1 cellular context compared by ENCODE assay signal in the genomic region with DNA sequence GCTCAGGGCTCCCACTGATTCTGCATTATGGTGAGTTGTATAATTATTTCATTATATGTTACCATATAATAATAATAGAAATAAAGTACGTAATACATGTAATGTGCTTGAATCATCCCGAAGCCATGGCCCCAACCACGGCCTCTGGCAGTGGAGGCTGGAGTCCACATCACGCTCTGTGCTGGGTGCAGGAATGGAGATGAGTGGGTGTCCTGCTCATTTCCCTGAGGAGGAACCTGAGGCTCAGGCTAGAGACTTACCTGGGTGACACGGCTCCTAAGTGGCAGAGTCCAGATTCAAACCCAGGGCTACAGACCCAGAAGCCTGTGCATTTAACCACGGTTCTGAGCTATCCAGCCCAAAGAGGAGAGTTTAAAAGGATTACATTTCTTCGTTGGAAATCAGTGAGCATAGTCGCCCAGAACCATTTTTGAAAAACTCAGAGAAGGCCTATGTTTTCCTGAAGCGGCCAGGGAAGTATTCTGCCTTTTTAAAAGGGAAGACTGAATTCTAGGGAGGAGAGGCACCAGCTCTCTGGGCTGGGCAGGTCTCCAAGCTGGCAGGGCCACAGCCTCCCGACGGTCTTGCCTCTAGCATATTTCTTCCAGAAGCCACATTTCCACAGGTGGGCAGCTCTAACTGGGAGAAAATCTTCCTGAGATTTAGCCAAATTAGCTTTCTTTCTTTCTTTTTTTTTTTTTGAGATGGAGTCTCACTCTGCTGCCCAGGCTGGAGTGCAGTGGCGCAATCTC.
TF ChIP-seq lines count a peak whose summit lies in the region.

No MANE protein-coding gene starts in this region.

TF ChIP-seq in WTC11, 78 proteins besides CTCF, POLR2A, EP300 and RAD21 (continued from another document):
- TF ChIP-seq, protein P1, sequence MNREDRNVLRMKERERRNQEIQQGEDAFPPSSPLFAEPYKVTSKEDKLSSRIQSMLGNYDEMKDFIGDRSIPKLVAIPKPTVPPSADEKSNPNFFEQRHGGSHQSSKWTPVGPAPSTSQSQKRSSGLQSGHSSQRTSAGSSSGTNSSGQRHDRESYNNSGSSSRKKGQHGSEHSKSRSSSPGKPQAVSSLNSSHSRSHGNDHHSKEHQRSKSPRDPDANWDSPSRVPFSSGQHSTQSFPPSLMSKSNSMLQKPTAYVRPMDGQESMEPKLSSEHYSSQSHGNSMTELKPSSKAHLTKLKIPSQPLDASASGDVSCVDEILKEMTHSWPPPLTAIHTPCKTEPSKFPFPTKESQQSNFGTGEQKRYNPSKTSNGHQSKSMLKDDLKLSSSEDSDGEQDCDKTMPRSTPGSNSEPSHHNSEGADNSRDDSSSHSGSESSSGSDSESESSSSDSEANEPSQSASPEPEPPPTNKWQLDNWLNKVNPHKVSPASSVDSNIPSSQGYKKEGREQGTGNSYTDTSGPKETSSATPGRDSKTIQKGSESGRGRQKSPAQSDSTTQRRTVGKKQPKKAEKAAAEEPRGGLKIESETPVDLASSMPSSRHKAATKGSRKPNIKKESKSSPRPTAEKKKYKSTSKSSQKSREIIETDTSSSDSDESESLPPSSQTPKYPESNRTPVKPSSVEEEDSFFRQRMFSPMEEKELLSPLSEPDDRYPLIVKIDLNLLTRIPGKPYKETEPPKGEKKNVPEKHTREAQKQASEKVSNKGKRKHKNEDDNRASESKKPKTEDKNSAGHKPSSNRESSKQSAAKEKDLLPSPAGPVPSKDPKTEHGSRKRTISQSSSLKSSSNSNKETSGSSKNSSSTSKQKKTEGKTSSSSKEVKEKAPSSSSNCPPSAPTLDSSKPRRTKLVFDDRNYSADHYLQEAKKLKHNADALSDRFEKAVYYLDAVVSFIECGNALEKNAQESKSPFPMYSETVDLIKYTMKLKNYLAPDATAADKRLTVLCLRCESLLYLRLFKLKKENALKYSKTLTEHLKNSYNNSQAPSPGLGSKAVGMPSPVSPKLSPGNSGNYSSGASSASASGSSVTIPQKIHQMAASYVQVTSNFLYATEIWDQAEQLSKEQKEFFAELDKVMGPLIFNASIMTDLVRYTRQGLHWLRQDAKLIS (CRISPR knock-in tag; IDR thresholded peaks at IDR 0.05; ENCODE audit: borderline replicate concordance): no peak
- TF ChIP-seq, protein P2, sequence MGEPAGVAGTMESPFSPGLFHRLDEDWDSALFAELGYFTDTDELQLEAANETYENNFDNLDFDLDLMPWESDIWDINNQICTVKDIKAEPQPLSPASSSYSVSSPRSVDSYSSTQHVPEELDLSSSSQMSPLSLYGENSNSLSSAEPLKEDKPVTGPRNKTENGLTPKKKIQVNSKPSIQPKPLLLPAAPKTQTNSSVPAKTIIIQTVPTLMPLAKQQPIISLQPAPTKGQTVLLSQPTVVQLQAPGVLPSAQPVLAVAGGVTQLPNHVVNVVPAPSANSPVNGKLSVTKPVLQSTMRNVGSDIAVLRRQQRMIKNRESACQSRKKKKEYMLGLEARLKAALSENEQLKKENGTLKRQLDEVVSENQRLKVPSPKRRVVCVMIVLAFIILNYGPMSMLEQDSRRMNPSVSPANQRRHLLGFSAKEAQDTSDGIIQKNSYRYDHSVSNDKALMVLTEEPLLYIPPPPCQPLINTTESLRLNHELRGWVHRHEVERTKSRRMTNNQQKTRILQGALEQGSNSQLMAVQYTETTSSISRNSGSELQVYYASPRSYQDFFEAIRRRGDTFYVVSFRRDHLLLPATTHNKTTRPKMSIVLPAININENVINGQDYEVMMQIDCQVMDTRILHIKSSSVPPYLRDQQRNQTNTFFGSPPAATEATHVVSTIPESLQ (CRISPR knock-in tag; IDR thresholded peaks at IDR 0.05): no peak
- TF ChIP-seq NFATC4 (CRISPR knock-in tag; IDR thresholded peaks at IDR 0.05) (no peak), FOXP1 (CRISPR knock-in tag; IDR thresholded peaks at IDR 0.05; ENCODE audit: borderline replicate concordance) (no peak), SMAD3 (CRISPR knock-in tag; IDR thresholded peaks at IDR 0.05; ENCODE audit: borderline replicate concordance) (no peak)
